Comparison of ENCODE assay signal across 1 cellular context in genomic region chr22:35312198-35313059, GRCh38.
TF ChIP-seq lines count a peak whose summit lies in the region.

No MANE protein-coding gene starts in this region.

TF ChIP-seq in GM23338, 12 proteins besides CTCF, POLR2A, EP300 and RAD21 (continued from another document):
- TF ChIP-seq ETS1 (IDR thresholded peaks at IDR 0.05) (no peak), JUNB (IDR thresholded peaks at IDR 0.05; ENCODE audit: unreplicated experiment) (no peak), NANOG (IDR thresholded peaks at IDR 0.05; ENCODE audit: borderline replicate concordance) (no peak), EZH2phosphoT487 (IDR thresholded peaks at IDR 0.05; ENCODE audit: unreplicated experiment) (no peak), ZNF114 (CRISPR knock-in tag; IDR thresholded peaks at IDR 0.05) (no peak), CREB1 (CRISPR knock-in tag; IDR thresholded peaks at IDR 0.05; ENCODE audit: low read depth) (no peak)
